Comparison of ENCODE assay signal across 21 cellular contexts in the genomic region with DNA sequence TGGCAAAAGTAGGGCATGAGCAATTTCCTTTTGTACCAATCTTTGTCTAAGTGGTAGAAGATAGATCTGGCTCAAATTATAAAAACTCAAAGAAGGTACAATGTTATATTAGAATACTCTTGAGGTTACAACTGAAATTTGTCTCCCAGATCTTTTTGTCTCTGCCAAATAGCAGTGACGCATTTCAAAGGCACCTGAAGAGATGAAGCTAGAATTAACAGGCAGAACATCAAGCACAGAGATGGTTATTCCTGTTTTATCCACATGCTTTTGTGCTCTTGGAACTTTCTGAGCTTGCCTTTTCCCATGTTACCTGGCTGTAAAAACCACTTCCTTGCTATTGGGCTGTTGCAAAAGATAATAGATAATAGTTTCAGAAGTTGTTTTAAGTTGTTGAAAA.
"Had no signal": no experiment of that assay in that cellular context is flagged by ENCODE, and none has a peak within 500 bp of the region (broad histone marks: within the 10 kb centered on the region; RNA-seq: fewer than 3 reads in every experiment).

No MANE protein-coding gene starts in this region.

- H3K9me3 ChIP-seq: mucosa of descending colon, pancreas, right lobe of liver, stomach, upper lobe of left lung had no signal

- H3K27me3 ChIP-seq: pancreas, right lobe of liver, stomach, upper lobe of left lung had no signal

- H3K4me1 Mint-ChIP-seq: naive thymus-derived CD4-positive, alpha-beta T cell; stimulated activated effector memory CD8-positive, alpha-beta T cell treated with anti-CD3 and anti-CD28 coated beads, Interleukin-12 subunit alpha, Interleukin-12 subunit beta, amount 100 ng/mL, for 72 hours had no signal

- H3K27ac Mint-ChIP-seq: activated naive CD8-positive, alpha-beta T cell; brain; naive thymus-derived CD4-positive, alpha-beta T cell; stimulated activated effector memory CD8-positive, alpha-beta T cell treated with anti-CD3 and anti-CD28 coated beads, Interleukin-12 subunit alpha, Interleukin-12 subunit beta, amount 100 ng/mL, for 72 hours; T-helper 2 cell treated with Interferon-gamma antibody and Interleukin-4, amounts not matched to agents 5 μg/mL and 100 μg/mL, for 36 hours had no signal

- H3K4me3 Mint-ChIP-seq: activated naive CD8-positive, alpha-beta T cell; brain; naive thymus-derived CD4-positive, alpha-beta T cell; stimulated activated effector memory CD8-positive, alpha-beta T cell treated with anti-CD3 and anti-CD28 coated beads, Interleukin-12 subunit alpha, Interleukin-12 subunit beta, amount 100 ng/mL, for 72 hours; T-helper 2 cell treated with Interferon-gamma antibody and Interleukin-4, amounts not matched to agents 5 μg/mL and 100 μg/mL, for 36 hours had no signal

- H3K27ac ChIP-seq: pancreas, right lobe of liver, stomach, upper lobe of left lung had no signal

- H3K4me3 ChIP-seq: mucosa of descending colon, pancreas, right lobe of liver, stomach, upper lobe of left lung had no signal

- H3K36me3 ChIP-seq: pancreas, right lobe of liver, stomach, upper lobe of left lung had no signal

- H3K9me3 Mint-ChIP-seq: stimulated activated effector memory CD8-positive, alpha-beta T cell treated with anti-CD3 and anti-CD28 coated beads, Interleukin-12 subunit alpha, Interleukin-12 subunit beta, amount 100 ng/mL, for 72 hours; T-helper 2 cell treated with Interferon-gamma antibody and Interleukin-4, amounts not matched to agents 5 μg/mL and 100 μg/mL, for 36 hours had no signal

- ATAC-seq: esophagus mucosa; mucosa of descending colon; naive thymus-derived CD4-positive, alpha-beta T cell; pancreas; stimulated activated effector memory CD8-positive, alpha-beta T cell treated with anti-CD3 and anti-CD28 coated beads, Interleukin-12 subunit alpha, Interleukin-12 subunit beta, amount 100 ng/mL, for 72 hours had no signal

- H3K36me3 Mint-ChIP-seq: activated naive CD8-positive, alpha-beta T cell; naive thymus-derived CD4-positive, alpha-beta T cell; stimulated activated effector memory CD8-positive, alpha-beta T cell treated with anti-CD3 and anti-CD28 coated beads, Interleukin-12 subunit alpha, Interleukin-12 subunit beta, amount 100 ng/mL, for 72 hours had no signal

- H3K27me3 Mint-ChIP-seq: brain had no signal

- FAIRE-seq: colon, islet of Langerhans, pancreas, small intestine, TTC549 had no signal

- H3K4me1 ChIP-seq: pancreas, right lobe of liver, stomach, upper lobe of left lung had no signal

- DNase-seq: activated CD4-positive, alpha-beta T cell treated with anti-CD3 and anti-CD28 coated beads, Interleukin-2, amount 50 U/mL, for 4 hours; activated gamma-delta T cell; amniotic stem cell; central memory CD4-positive, alpha-beta T cell; hippocampal formation; mucosa of descending colon; naive thymus-derived CD4-positive, alpha-beta T cell; pancreas; right lobe of liver; small intestine; stimulated activated CD4-positive, alpha-beta T cell treated with anti-CD3 and anti-CD28 coated beads, Interleukin-4, amount 100 ng/mL, for 1 hour; stomach had no signal
